Comparison of ENCODE assay signal across 10 cellular contexts in genomic region chr17:10197362-10197720, GRCh38. TPM values are rescaled to one million over a fixed set of nuclear protein-coding genes. Genes with fewer than 3 reads are reported as not detected.
DNase-seq lines count a peak whose midpoint lies in the region; ATAC-seq and TF ChIP-seq lines count a peak whose summit lies in the region.
"Had no signal": no experiment of that assay in that cellular context is flagged by ENCODE, and none has a peak within 500 bp of the region (broad histone marks: within the 10 kb centered on the region; RNA-seq: fewer than 3 reads in every experiment).

No MANE protein-coding gene starts in this region.

- H3K36me3 ChIP-seq in ES-I3 (ENCODE audit: insufficient read depth, low read length) (no peaks in the 10 kb centered on the region), left lung (no peaks in the 10 kb centered on the region), skeletal muscle tissue (ENCODE audit: control insufficient read depth in 3 of 3, insufficient read depth in 3 of 3, low read length in 3 of 3) (no peaks in the 10 kb centered on the region), MG63 (no peaks in the 10 kb centered on the region)

- DNase-seq in dorsolateral prefrontal cortex (no peak), left lung (no peak), epidermal melanocyte (ENCODE audit: insufficient read length, low spot score) (no peak), NCI-H2107 treated with DMSO at 0.1 percent for 48 hours (lab: John Stamatoyannopoulos, UW; ENCODE audit: unreplicated experiment) (no peak), MG63 (no peak)
- DNase-seq: dermis blood vessel endothelial cell, Kasumi-1 had no signal

- H3K27me3 ChIP-seq in dorsolateral prefrontal cortex (peaks cover 0 to 8% (median 0%) of the 10 kb centered on the region in 45 donors), left lung (peaks cover 15 to 59% of the 10 kb centered on the region in 2 donors), skeletal muscle tissue (ENCODE audit: control insufficient read depth in 3 of 3, insufficient read depth in 3 of 3, low read length in 3 of 3) (peaks cover 10 to 28% (median 17%) of the 10 kb centered on the region in 3 donors), MG63 (peaks cover 11% of the 10 kb centered on the region; the same call in 1 of the 2 replicates)

- H3K27ac ChIP-seq in dorsolateral prefrontal cortex = peak overlapping the region in 17 of 59 donors; percentile 3 to 75 (median 30)
- peak overlapping the region in 1 of 2 donors; percentile 21 for H3K27ac ChIP-seq in left lung
- peak overlapping the region; percentile 51 for H3K27ac ChIP-seq in skeletal muscle tissue (ENCODE audit: low read depth, low read length)

- intact Hi-C loops in dorsolateral prefrontal cortex (cut with DNase I) (loop anchor here in 1 of 2 donors (5.0 kb wide), 1 partner anchor 75 kb away; no protein-coding TSS in a partner anchor), left lung (cut with DNase I) (loop anchor here in 1 of 2 donors (10.0 kb wide), 1 partner anchor 73 kb away; no protein-coding TSS in a partner anchor)

- H3K4me1 ChIP-seq in ES-I3 (ENCODE audit: insufficient read depth, low read length) = no peaks in the 10 kb centered on the region
- H3K4me1 ChIP-seq in left lung = peaks cover 2 to 27% of the 10 kb centered on the region in 2 donors
- H3K4me1 ChIP-seq in skeletal muscle tissue (ENCODE audit: control insufficient read depth in 3 of 3, insufficient read depth in 3 of 3, low read length in 3 of 3) = peaks cover 0 to 5% (median 2%) of the 10 kb centered on the region in 3 donors

- no peak for TF ChIP-seq CTCF in dorsolateral prefrontal cortex (IDR thresholded peaks at IDR 0.05 in 54 of 56, conservative IDR thresholded peaks at IDR 0.05 in 2 of 56; ENCODE audit: low read depth in 1 of 56, partially characterized antibody in 56 of 56)
- TF ChIP-seq CTCF in left lung (IDR thresholded peaks at IDR 0.05) = no peak

- H3K4me3 ChIP-seq in dorsolateral prefrontal cortex (peak overlapping the region; percentile 38 to 85 (median 73)), left lung (peak overlapping the region; percentile 48 to 66), skeletal muscle tissue (ENCODE audit: low read length in 3 of 3) (peak overlapping the region; percentile 58 to 66 (median 62)), MG63 (no peak overlapping the region)

- ATAC-seq in left lung = peak; percentile 8
- no peak for ATAC-seq in GM19324 (IDR thresholded peaks at IDR 0.05; ENCODE audit: low FRiP score, unreplicated experiment)

- peak overlapping the region; percentile 89; the same call in 1 of the 2 replicates for H3K9ac ChIP-seq in ES-I3 (ENCODE audit: low read depth, low read length)
- peak overlapping the region; percentile 43 to 57 (median 50) for H3K9ac ChIP-seq in skeletal muscle tissue (ENCODE audit: low read depth in 1 of 3, low read length in 3 of 3)

- H3K9me3 ChIP-seq in ES-I3 (ENCODE audit: control insufficient read depth, insufficient read depth, low read length) (peaks cover 5% of the 10 kb centered on the region), left lung (peaks cover 0 to 21% of the 10 kb centered on the region in 2 donors), skeletal muscle tissue (ENCODE audit: control insufficient read depth in 3 of 3, low read length in 3 of 3) (peaks cover 6% of the 10 kb centered on the region in 3 donors), MG63 (peaks cover 5% of the 10 kb centered on the region; the same call in 1 of the 2 replicates)

RNA-seq across cellular contexts. Expression of gene GAS7, which starts 1.1 kb away (rescaled TPM):
- total RNA-seq in dorsolateral prefrontal cortex = 100 to 1,000 TPM; 226 to 644 (median 478) TPM
- total RNA-seq in left lung = 10 to 100 TPM; 57.9 to 83.4 TPM
- total RNA-seq in skeletal muscle tissue = 58.5 TPM
- 0.91 and 8.7 TPM in 2 replicates for total RNA-seq in MG63 (2014; rRNA removed; shearing (Covaris generic); ENCODE audit: low replicate concordance)
